ENCODE assay signal across 9 cellular contexts in the genomic region with DNA sequence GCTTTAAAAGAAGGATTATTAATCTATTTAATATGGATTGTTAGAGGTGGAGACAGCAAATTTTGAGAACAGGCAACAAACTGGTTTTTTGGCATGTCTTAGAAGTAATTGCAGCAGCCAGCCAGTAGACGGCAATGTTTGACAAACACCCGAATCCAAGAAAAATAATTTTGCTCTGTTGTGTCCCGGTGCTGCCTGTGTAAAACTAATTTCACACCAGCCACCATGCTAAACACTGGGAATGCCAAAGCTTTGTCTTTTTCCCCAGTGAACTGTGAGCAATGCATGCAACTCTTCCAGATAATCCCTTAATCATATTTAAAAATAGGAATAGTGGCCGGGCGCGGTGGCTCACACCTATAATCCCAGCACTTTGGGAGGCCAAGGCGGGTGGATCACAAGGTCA. TPM values are rescaled to one million over a fixed set of nuclear protein-coding genes. Genes with fewer than 3 reads are reported as not detected.
DNase-seq lines count a peak whose midpoint lies in the region; ATAC-seq, FAIRE-seq and TF ChIP-seq lines count a peak whose summit lies in the region.
"Had no signal": no experiment of that assay in that cellular context is flagged by ENCODE, and none has a peak within 500 bp of the region (broad histone marks: within the 10 kb centered on the region; RNA-seq: fewer than 3 reads in every experiment).

No MANE protein-coding gene starts in this region.

- CTCF ChIA-PET in activated CD4-positive, alpha-beta T cell treated with anti-CD3 and anti-CD28 coated beads for 36 hours (lab: Charles Lee), result interaction anchor here (0.7 to 1.5 kb wide), 3 partner anchors 9 to 317 kb away, joined by 3 to 5 read pairs (median 3); no protein-coding TSS in a partner anchor

- POLR2A ChIA-PET in activated CD4-positive, alpha-beta T cell treated with anti-CD3 and anti-CD28 coated beads for 36 hours (lab: Charles Lee), result interaction anchor here (0.7 kb wide), 1 partner anchor 549 kb away, joined by 3 read pairs; no protein-coding TSS in a partner anchor

- no peak overlapping the region for H3K27ac Mint-ChIP-seq in activated CD4-positive, alpha-beta T cell treated with anti-CD3 and anti-CD28 coated beads for 36 hours

- in situ Hi-C loops in SK-MEL-5 (cut with HindIII; ENCODE audit: low pct_unique_long_range_greater_than_20kb, low sequenced_read_pairs), result no loop called here

- H3K27me3 Mint-ChIP-seq in activated CD4-positive, alpha-beta T cell treated with anti-CD3 and anti-CD28 coated beads for 36 hours, result no peaks in the 10 kb centered on the region

- intact Hi-C loops in activated CD4-positive, alpha-beta T cell treated with anti-CD3 and anti-CD28 coated beads for 36 hours (cut with DNase I, micrococcal nuclease), result loop anchor here (2.0 to 5.0 kb wide), 4 partner anchors 222 to 682 kb away; no protein-coding TSS in a partner anchor
- intact Hi-C loops in psoas muscle (cut with DNase I), result loop anchor here in 1 of 2 donors (10.0 kb wide), 1 partner anchor 315 kb away; no protein-coding TSS in a partner anchor

- no peak overlapping the region for H3K4me3 Mint-ChIP-seq in activated CD4-positive, alpha-beta T cell treated with anti-CD3 and anti-CD28 coated beads for 36 hours

- no peak overlapping the region for H3K27ac ChIP-seq in psoas muscle

- no peaks in the 10 kb centered on the region for H3K36me3 Mint-ChIP-seq in activated CD4-positive, alpha-beta T cell treated with anti-CD3 and anti-CD28 coated beads for 36 hours (ENCODE audit: low read depth)

- peak; percentile 91 for FAIRE-seq in GM19239 (lab: Jason Lieb, UNC)

- no peak overlapping the region for H3K4me3 ChIP-seq in psoas muscle

- no peaks in the 10 kb centered on the region for H3K36me3 ChIP-seq in psoas muscle (ENCODE audit: insufficient read depth in 1 of 2, low read depth in 1 of 2)

- no peaks in the 10 kb centered on the region for H3K4me1 ChIP-seq in psoas muscle

- no peaks in the 10 kb centered on the region for H3K27me3 ChIP-seq in psoas muscle (ENCODE audit: insufficient read depth in 3 of 3, low read length in 2 of 3)

- TF ChIP-seq CTCF in psoas muscle (IDR thresholded peaks at IDR 0.05), result peak; percentile 35

- H3K9me3 ChIP-seq in psoas muscle, result no peaks in the 10 kb centered on the region

- no peak for ATAC-seq in activated CD4-positive, alpha-beta T cell treated with anti-CD3 and anti-CD28 coated beads for 36 hours
- ATAC-seq in psoas muscle (peak in 1 of 4 donors; percentile 27), HG03039 (IDR thresholded peaks at IDR 0.05; ENCODE audit: unreplicated experiment) (no peak)

- no peaks in the 10 kb centered on the region for H3K9me3 Mint-ChIP-seq in activated CD4-positive, alpha-beta T cell treated with anti-CD3 and anti-CD28 coated beads for 36 hours (ENCODE audit: low read depth)

- peak; percentile 42 for DNase-seq in activated CD4-positive, alpha-beta T cell treated with anti-CD3 and anti-CD28 coated beads for 36 hours
- DNase-seq in activated CD4-positive, alpha-beta T cell treated with anti-CD3 and anti-CD28 coated beads, Interleukin-2, amount 50 U/mL, for 4 hours, result no peak
- DNase-seq in GM19239 (ENCODE audit: insufficient read length, low spot score) (peak; percentile 23), HPDE6-E6E7 (ENCODE audit: extremely low spot score) (peak; percentile 6), SK-MEL-5 (ENCODE audit: low read depth, low spot score) (peak; percentile 68), fibroblast of the conjunctiva (ENCODE audit: low read depth) (peak; percentile 34), psoas muscle (no peak)

- 26 to 40% (median 27%) methylated on average over 7 of the region's 7 CpGs for WGBS in psoas muscle, 3 donors

- no peaks in the 10 kb centered on the region for H3K4me1 Mint-ChIP-seq in activated CD4-positive, alpha-beta T cell treated with anti-CD3 and anti-CD28 coated beads for 36 hours

RNA-seq across cellular contexts. Expression of gene SMIM31, which starts 25.9 kb away (rescaled TPM):
- not detected for total RNA-seq in activated CD4-positive, alpha-beta T cell treated with anti-CD3 and anti-CD28 coated beads for 36 hours
- total RNA-seq in SK-MEL-5 (2014; rRNA removed; shearing (Covaris generic)), result 0.26 and 0.56 TPM in 2 replicates
- polyA plus RNA-seq in SK-MEL-5 (2015; cell fraction: cytosol; rRNA removed), result 0.51 TPM in 1 of 2 replicates, not detected in the other
- polyA plus RNA-seq in SK-MEL-5 (2015; cell fraction: nucleus; rRNA removed), result not detected in 2 replicates
- not detected for total RNA-seq in psoas muscle
- polyA plus RNA-seq in psoas muscle, result under 1 TPM in 1 of 3 donors, not detected in 2; 0.01 TPM
- total RNA-seq: subcutaneous adipose tissue had no signal

Comparison
In these comparisons a context has a peak if more than half of its experiments do, and no peak if none do; other contexts are left out.
1. DNase-seq: peak in activated CD4-positive, alpha-beta T cell treated with anti-CD3 and anti-CD28 coated beads for 36 hours (single experiment), GM19239 (single experiment), HPDE6-E6E7 (single experiment), SK-MEL-5 (single experiment) and fibroblast of the conjunctiva (single experiment); none in activated CD4-positive, alpha-beta T cell treated with anti-CD3 and anti-CD28 coated beads, Interleukin-2, amount 50 U/mL, for 4 hours (0 of 2) and psoas muscle (0 of 2).